ENCODE assay signal across 8 cellular contexts in the genomic region with DNA sequence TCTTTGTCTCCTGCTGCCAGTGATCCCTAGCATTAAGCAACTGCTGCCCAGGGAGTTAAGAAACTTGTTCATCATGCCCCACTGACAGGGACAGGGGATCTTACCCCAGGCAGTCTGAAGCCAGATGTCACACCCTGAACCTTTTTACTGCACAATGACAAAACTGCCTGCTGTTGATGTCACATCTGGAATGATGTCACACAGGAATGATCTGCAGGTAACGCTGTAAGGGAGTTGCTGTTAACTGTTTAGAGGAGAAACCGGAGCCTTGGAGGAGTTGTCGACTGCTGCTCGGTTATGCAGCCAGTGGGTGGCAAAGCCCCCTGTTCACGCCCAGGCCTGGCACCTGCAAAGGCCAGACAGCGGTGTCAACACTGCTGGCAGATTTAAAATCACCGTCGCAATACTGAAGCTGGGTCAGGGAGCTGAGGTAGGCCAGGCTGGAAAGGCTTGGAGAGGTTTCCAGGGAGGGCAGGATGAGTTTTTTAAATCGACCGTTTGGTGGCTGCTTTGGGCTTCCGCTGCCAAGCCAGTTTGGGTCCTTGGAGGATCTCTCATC. TPM values are rescaled to one million over a fixed set of nuclear protein-coding genes. Genes with fewer than 3 reads are reported as not detected.
A peak's percentile ranks its signal among the peaks of the same experiment; 100 is the strongest.
DNase-seq lines count a peak whose midpoint lies in the region; ATAC-seq and TF ChIP-seq lines count a peak whose summit lies in the region.

No MANE protein-coding gene starts in this region.

- H3K4me2 ChIP-seq in hepatocyte (peak overlapping the region; percentile 97), smooth muscle cell (peak overlapping the region; percentile 88)

- 22% methylated on average over 11 of the region's 11 CpGs for WGBS in hepatocyte (ENCODE audit: low lambda C conversion rate, missing lambda C conversion rate)
- WGBS in smooth muscle cell (ENCODE audit: low lambda C conversion rate): 21% methylated on average over 11 of the region's 11 CpGs

- H3K27me3 ChIP-seq in hepatocyte: peaks cover 30% of the 10 kb centered on the region
- H3K27me3 ChIP-seq in smooth muscle cell (ENCODE audit: low read depth): peaks cover 84% of the 10 kb centered on the region

- no peaks in the 10 kb centered on the region for H3K36me3 ChIP-seq in hepatocyte (replicated peaks; ENCODE audit: insufficient read depth, low read depth)
- H3K36me3 ChIP-seq in smooth muscle cell (ENCODE audit: low read depth): no peaks in the 10 kb centered on the region

- TF ChIP-seq CTCF in WI38 (IDR thresholded peaks at IDR 0.05; ENCODE audit: low read depth, low read length): no peak
- TF ChIP-seq CTCF in hepatocyte (IDR thresholded peaks at IDR 0.05; ENCODE audit: poor library complexity): no peak
- no peak for TF ChIP-seq CTCF in smooth muscle cell (IDR thresholded peaks at IDR 0.05; ENCODE audit: borderline replicate concordance, insufficient read depth, poor library complexity, severe bottlenecking)

- H3K4me3 ChIP-seq in WI38 (ENCODE audit: low read depth, low read length) (peak overlapping the region; percentile 54), hepatocyte (no peak overlapping the region), smooth muscle cell (peak overlapping the region; percentile 54)

- H3K9me2 ChIP-seq in hepatocyte (replicated peaks; ENCODE audit: insufficient read depth): no peaks in the 10 kb centered on the region

- H3K9me3 ChIP-seq in hepatocyte (ENCODE audit: low read depth) (no peaks in the 10 kb centered on the region), smooth muscle cell (replicated peaks; ENCODE audit: low read depth) (no peaks in the 10 kb centered on the region)

- peak; percentile 30 for DNase-seq in DMS79 treated with DMSO at 0.1 percent for 48 hours (lab: John Stamatoyannopoulos, UW)
- DNase-seq in DMS79 (lab: John Stamatoyannopoulos, UW): no peak
- no peak for DNase-seq in hepatocyte (ENCODE audit: low spot score)
- no peak for DNase-seq in smooth muscle cell (lab: John Stamatoyannopoulos, UW; ENCODE audit: unreplicated experiment)
- no peak for DNase-seq in hippocampal formation (lab: John Stamatoyannopoulos, UW)
- no peak for DNase-seq in SKM-1 (lab: John Stamatoyannopoulos, UW; ENCODE audit: unreplicated experiment)

- ATAC-seq in HG03045 (IDR thresholded peaks at IDR 0.05; ENCODE audit: unreplicated experiment): no peak

- H3K27ac ChIP-seq in hepatocyte: no peak overlapping the region
- no peak overlapping the region for H3K27ac ChIP-seq in smooth muscle cell (ENCODE audit: low read depth)

- H3K79me2 ChIP-seq in hepatocyte: no peaks in the 10 kb centered on the region
- no peaks in the 10 kb centered on the region for H3K79me2 ChIP-seq in smooth muscle cell (ENCODE audit: low read depth)

- H3F3A ChIP-seq in smooth muscle cell (ENCODE audit: low read depth): no peaks in the 10 kb centered on the region

- no peaks in the 10 kb centered on the region for H4K20me1 ChIP-seq in hepatocyte (ENCODE audit: insufficient read depth, poor library complexity, severe bottlenecking)
- no peaks in the 10 kb centered on the region for H4K20me1 ChIP-seq in smooth muscle cell (ENCODE audit: low read depth)

- H3K4me1 ChIP-seq in hepatocyte (ENCODE audit: insufficient read depth) (no peaks in the 10 kb centered on the region), smooth muscle cell (ENCODE audit: low read depth) (no peaks in the 10 kb centered on the region)

- H3K9ac ChIP-seq in smooth muscle cell (ENCODE audit: low read depth): no peak overlapping the region

- H2AFZ ChIP-seq in hepatocyte (peak overlapping the region; percentile 82), smooth muscle cell (ENCODE audit: low read depth) (peak overlapping the region; percentile 59)

RNA-seq across cellular contexts. Expression of a gene that starts 10.0 kb away (rescaled TPM):
- total RNA-seq in hepatocyte (0.12 and 0.47 TPM in 2 replicates), smooth muscle cell (0.09 TPM in 1 of 2 replicates, not detected in the other)
- polyA plus RNA-seq in hepatocyte (0.65 TPM in 1 of 2 replicates, not detected in the other), smooth muscle cell (0.15 TPM in 1 of 2 replicates, not detected in the other)
